1 cellular context compared by ENCODE assay signal in genomic region chr17:19648475-19649406, GRCh38.
TF ChIP-seq lines count a peak whose summit lies in the region.

Gene ALDH3A2 (plus strand): TSS chr17:19648751. CDS start chr17:19648972, 221 bp downstream.

TF ChIP-seq in HepG2, 621 proteins besides CTCF, POLR2A, EP300 and RAD21 (continued from another document and continues in another):
- TF ChIP-seq FOXO4 (CRISPR knock-in tag; conservative IDR thresholded peaks at IDR 0.05) (peak; percentile 90; the same call in 1 of the 2 replicates), MBD4 (IDR thresholded peaks at IDR 0.05; ENCODE audit: borderline replicate concordance, low read length) (no peak), ZNF207 (IDR thresholded peaks at IDR 0.05; ENCODE audit: borderline replicate concordance) (no peak), TBX3 (IDR thresholded peaks at IDR 0.05; ENCODE audit: borderline replicate concordance) (peak; percentile 53; the same call in 1 of the 2 replicates), GATA4 (IDR thresholded peaks at IDR 0.05; ENCODE audit: borderline replicate concordance, low read depth) (peak; percentile 45; the same call in 1 of the 2 replicates), CREM (IDR thresholded peaks at IDR 0.05) (no peak; the same call in 1 of the 2 replicates), CREM (CRISPR knock-in tag; IDR thresholded peaks at IDR 0.05) (no peak), ZKSCAN5 (CRISPR knock-in tag; IDR thresholded peaks at IDR 0.05) (peak; percentile 69; the same call in 1 of the 2 replicates), ZNF205 (CRISPR knock-in tag; IDR thresholded peaks at IDR 0.05) (0 out of 2 replicates have a peak, but pooled peaks have one; percentile 79), ZNF260 (CRISPR knock-in tag; IDR thresholded peaks at IDR 0.05; ENCODE audit: borderline replicate concordance, low read depth) (no peak), ISL2 (CRISPR knock-in tag; IDR thresholded peaks at IDR 0.05) (peak; percentile 93), ZNF512B (CRISPR knock-in tag; IDR thresholded peaks at IDR 0.05; ENCODE audit: borderline replicate concordance) (peak; percentile 96), NFIC (IDR thresholded peaks at IDR 0.05; ENCODE audit: low read length) (peak; percentile 46; the same call in 1 of the 2 replicates), IKZF5 (CRISPR knock-in tag; IDR thresholded peaks at IDR 0.05) (peak; percentile 96), ZNF530 (CRISPR knock-in tag; IDR thresholded peaks at IDR 0.05; ENCODE audit: low read depth) (peak; percentile 85; the same call in 1 of the 2 replicates), ZFP91 (CRISPR knock-in tag; IDR thresholded peaks at IDR 0.05; ENCODE audit: borderline replicate concordance) (peak; percentile 97), ZSCAN30 (CRISPR knock-in tag; IDR thresholded peaks at IDR 0.05) (0 out of 2 replicates have a peak, but pooled peaks have one; percentile 85), HNRNPLL (IDR thresholded peaks at IDR 0.05; ENCODE audit: low read depth, low read length, poor library complexity, severe bottlenecking) (peak; percentile 86), ZNF572 (CRISPR knock-in tag; IDR thresholded peaks at IDR 0.05) (peak; percentile 98), NKX3-1 (CRISPR knock-in tag; IDR thresholded peaks at IDR 0.05) (0 out of 2 replicates have a peak, but pooled peaks have one; percentile 64), ZNF770 (CRISPR knock-in tag; IDR thresholded peaks at IDR 0.05) (peak; percentile 93), CBX5 (CRISPR knock-in tag; IDR thresholded peaks at IDR 0.05; ENCODE audit: borderline replicate concordance) (peak; percentile 77; the same call in 1 of the 2 replicates), KAT7 (CRISPR knock-in tag; IDR thresholded peaks at IDR 0.05; ENCODE audit: borderline replicate concordance) (peak; percentile 91), ZNF614 (CRISPR knock-in tag; IDR thresholded peaks at IDR 0.05; ENCODE audit: borderline replicate concordance) (peak; percentile 73; the same call in 1 of the 2 replicates), ZIK1 (CRISPR knock-in tag; IDR thresholded peaks at IDR 0.05; ENCODE audit: borderline replicate concordance, low read depth) (peak; percentile 92), PHB2 (IDR thresholded peaks at IDR 0.05; ENCODE audit: partially characterized antibody) (no peak), MED1 (CRISPR knock-in tag; IDR thresholded peaks at IDR 0.05) (peak; percentile 93), AKNA (CRISPR knock-in tag; IDR thresholded peaks at IDR 0.05; ENCODE audit: borderline replicate concordance) (peak; percentile 39; the same call in 1 of the 2 replicates), IKZF1 (IDR thresholded peaks at IDR 0.05) (no peak), ZNF296 (CRISPR knock-in tag; conservative IDR thresholded peaks at IDR 0.05) (peak; percentile 95), ZBTB4 (CRISPR knock-in tag; IDR thresholded peaks at IDR 0.05; ENCODE audit: borderline replicate concordance) (peak; percentile 94; the same call in 1 of the 2 replicates), HMG20A (CRISPR knock-in tag; IDR thresholded peaks at IDR 0.05; ENCODE audit: borderline replicate concordance) (peak; percentile 84), ARID5B (CRISPR knock-in tag; IDR thresholded peaks at IDR 0.05) (peak; percentile 91)
